In the genomic region with DNA sequence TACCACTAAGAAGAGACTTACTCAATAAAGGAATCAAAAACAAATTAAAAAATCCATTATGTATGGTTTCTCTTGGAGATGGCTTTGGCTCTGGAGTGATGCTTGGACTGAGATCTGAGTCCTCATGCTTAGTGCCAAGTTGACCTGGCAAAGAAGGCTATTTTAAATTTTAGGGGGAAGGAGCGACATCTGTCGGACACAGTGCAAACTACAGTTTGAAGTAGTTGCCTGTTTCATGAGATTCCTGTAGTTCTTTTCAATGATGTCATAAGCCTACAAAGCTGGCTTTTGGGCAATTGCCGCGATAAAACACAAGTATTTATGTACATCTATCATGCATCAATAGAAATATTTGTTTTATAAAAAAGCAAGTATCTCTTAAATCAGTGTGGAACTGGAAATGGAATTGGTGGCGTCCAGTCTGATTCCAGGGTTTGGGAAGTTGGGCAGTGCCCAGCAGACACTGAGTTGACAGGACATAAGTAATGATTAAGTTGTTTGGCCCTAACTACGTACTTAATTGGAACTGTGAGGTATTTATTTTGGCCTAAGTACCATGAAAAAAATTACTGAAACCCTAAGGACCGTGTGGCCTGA, we compare ENCODE assay signal across 8 cellular contexts. TPM values are rescaled to one million over a fixed set of nuclear protein-coding genes. Genes with fewer than 3 reads are reported as not detected.
DNase-seq lines count a peak whose midpoint lies in the region; ATAC-seq and TF ChIP-seq lines count a peak whose summit lies in the region.

No MANE protein-coding gene starts in this region.

- no peak overlapping the region for H3K4ac ChIP-seq in trophoblast cell (ENCODE audit: low read depth, low read length)

- TF ChIP-seq EP300 in Ishikawa (IDR thresholded peaks at IDR 0.05; ENCODE audit: borderline replicate concordance) = no peak

- H3K4me2 ChIP-seq in trophoblast cell (ENCODE audit: low read length) = no peak overlapping the region

- in situ Hi-C loops in G401 (cut with HindIII; ENCODE audit: low sequenced_read_pairs) = no loop called here

- H3K79me2 ChIP-seq in trophoblast cell (ENCODE audit: control insufficient read depth, insufficient read depth, low read length, poor library complexity) = no peaks in the 10 kb centered on the region

- CTCF ChIA-PET in activated naive CD4-positive, alpha-beta T cell treated with anti-CD3 and anti-CD28 coated beads for 36 hours (lab: Charles Lee) = interaction anchor here (0.5 to 3.7 kb wide), 53 partner anchors 9 to 1089 kb away, joined by 3 to 44 read pairs (median 5); no protein-coding TSS in a partner anchor

- no peak overlapping the region for H3K27ac ChIP-seq in trophoblast cell (ENCODE audit: low read depth, low read length)
- H3K27ac ChIP-seq in uterus = no peak overlapping the region

- no CpG with 5 or more reads among the region's 7 CpGs for WGBS in trophoblast cell (ENCODE audit: extremely low coverage, insufficient coverage, insufficient read length)

- TF ChIP-seq RAD21 in Ishikawa (IDR thresholded peaks at IDR 0.05; ENCODE audit: low read depth) = peak; percentile 90

- ATAC-seq in GM18505 (IDR thresholded peaks at IDR 0.05; ENCODE audit: unreplicated experiment) = no peak

- H3K79me1 ChIP-seq in trophoblast cell (ENCODE audit: low read length) = no peaks in the 10 kb centered on the region

- H3K9me3 ChIP-seq in trophoblast cell (ENCODE audit: insufficient read depth, low read depth, low read length) = no peaks in the 10 kb centered on the region
- H3K9me3 ChIP-seq in uterus = no peaks in the 10 kb centered on the region

- no peak overlapping the region for H2BK12ac ChIP-seq in trophoblast cell (ENCODE audit: low read length)

- no peak overlapping the region for H2BK120ac ChIP-seq in trophoblast cell (ENCODE audit: insufficient read depth, low read length, poor library complexity)

- H3K14ac ChIP-seq in trophoblast cell (ENCODE audit: low read length) = no peak overlapping the region

- H3K23ac ChIP-seq in trophoblast cell (ENCODE audit: low read length) = no peak overlapping the region

- H3K4me1 ChIP-seq in trophoblast cell (ENCODE audit: control insufficient read depth in 1 of 2, insufficient read depth in 2 of 2, low read length in 2 of 2) = no peaks in the 10 kb centered on the region
- no peaks in the 10 kb centered on the region for H3K4me1 ChIP-seq in uterus

- peak; percentile 87 for DNase-seq in G401 (ENCODE audit: low spot score)
- DNase-seq in SK-N-DZ (ENCODE audit: low spot score) = peak; percentile 59
- peak; percentile 83 for DNase-seq in activated naive CD4-positive, alpha-beta T cell treated with anti-CD3 and anti-CD28 coated beads for 36 hours
- peak; percentile 75 for DNase-seq in glomerular endothelial cell (ENCODE audit: extremely low read depth, low read depth, low spot score)
- peak; percentile 83 to 96 for DNase-seq in trophoblast cell
- peak; percentile 61 to 65 for DNase-seq in uterus

- H3K27me3 Mint-ChIP-seq in activated naive CD4-positive, alpha-beta T cell treated with anti-CD3 and anti-CD28 coated beads for 36 hours (ENCODE audit: low read depth) = no peaks in the 10 kb centered on the region

- H2BK5ac ChIP-seq in trophoblast cell (ENCODE audit: low read depth, low read length, poor library complexity) = no peak overlapping the region

- TF ChIP-seq POLR2A in uterus (IDR thresholded peaks at IDR 0.05) (no peak), GM18505 (IDR thresholded peaks at IDR 0.05; ENCODE audit: borderline replicate concordance, extremely low read depth, insufficient read depth, insufficient read length) (no peak)

- H3K27ac Mint-ChIP-seq in activated naive CD4-positive, alpha-beta T cell treated with anti-CD3 and anti-CD28 coated beads for 36 hours = no peak overlapping the region

- peaks cover 5% of the 10 kb centered on the region for H3K4me1 Mint-ChIP-seq in activated naive CD4-positive, alpha-beta T cell treated with anti-CD3 and anti-CD28 coated beads for 36 hours (ENCODE audit: low read depth)

- peaks cover 2% of the 10 kb centered on the region for H3K36me3 Mint-ChIP-seq in activated naive CD4-positive, alpha-beta T cell treated with anti-CD3 and anti-CD28 coated beads for 36 hours (ENCODE audit: low read depth)

- no peak overlapping the region for H3K4me3 Mint-ChIP-seq in activated naive CD4-positive, alpha-beta T cell treated with anti-CD3 and anti-CD28 coated beads for 36 hours

- no peak overlapping the region for H3K9ac ChIP-seq in trophoblast cell (ENCODE audit: low read length)

- H3K9me3 Mint-ChIP-seq in activated naive CD4-positive, alpha-beta T cell treated with anti-CD3 and anti-CD28 coated beads for 36 hours = no peaks in the 10 kb centered on the region

- H4K91ac ChIP-seq in trophoblast cell (ENCODE audit: low read depth, low read length) = no peak overlapping the region

- H2AK5ac ChIP-seq in trophoblast cell (ENCODE audit: low read length) = no peak overlapping the region

- no peak overlapping the region for H4K8ac ChIP-seq in trophoblast cell (ENCODE audit: low read depth, low read length)

- H3K4me3 ChIP-seq in trophoblast cell (ENCODE audit: low read depth, low read length) = no peak overlapping the region
- H3K4me3 ChIP-seq in uterus = no peak overlapping the region

- H3K18ac ChIP-seq in trophoblast cell (ENCODE audit: low read length) = no peak overlapping the region

- intact Hi-C loops in activated naive CD4-positive, alpha-beta T cell treated with anti-CD3 and anti-CD28 coated beads for 36 hours (cut with micrococcal nuclease) = loop anchor here (1.0 to 2.0 kb wide), 4 partner anchors 256 to 928 kb away; partner anchors contain the start of gene RBM34
- intact Hi-C loops in uterus (cut with DNase I; ENCODE audit: low total_unique reads) = loop anchor here (10.0 kb wide), 1 partner anchor 172 kb away; no protein-coding TSS in a partner anchor

- peak; percentile 71 to 85 (median 81) for TF ChIP-seq CTCF in uterus (IDR thresholded peaks at IDR 0.05)

- H3K36me3 ChIP-seq in trophoblast cell (ENCODE audit: control insufficient read depth in 1 of 2, insufficient read depth in 2 of 2, low read length in 2 of 2) (peaks cover 0 to 2% of the 10 kb centered on the region in 2 experiments), uterus (no peaks in the 10 kb centered on the region)

- H3K27me3 ChIP-seq in trophoblast cell (ENCODE audit: insufficient read depth, low read length) (no peaks in the 10 kb centered on the region), uterus (no peaks in the 10 kb centered on the region)

- H4K12ac ChIP-seq in trophoblast cell (ENCODE audit: low read depth, low read length) = no peak overlapping the region

- no peak overlapping the region for H2AFZ ChIP-seq in trophoblast cell (ENCODE audit: insufficient read depth, low read length, poor library complexity)

TF ChIP-seq in Ishikawa, 13 proteins besides CTCF, POLR2A, EP300 and RAD21:
- TF ChIP-seq EGR1 (IDR thresholded peaks at IDR 0.05) (no peak), NFIC (IDR thresholded peaks at IDR 0.05) (peak; percentile 30; the same call in 1 of the 2 replicates)

RNA-seq across cellular contexts. Expression of gene TBCE, which starts 50.0 kb away (rescaled TPM):
- 59.9 and 69.7 TPM in 2 replicates for total RNA-seq in G401 (2014; rRNA removed; shearing (Covaris generic))
- 26.7 and 29.7 TPM in 2 replicates for polyA plus RNA-seq in SK-N-DZ (2014; cell fraction: cytosol; rRNA removed)
- 24.8 and 35.0 TPM in 2 replicates for polyA plus RNA-seq in SK-N-DZ (2014; cell fraction: nucleus; rRNA removed)
- total RNA-seq in activated naive CD4-positive, alpha-beta T cell treated with anti-CD3 and anti-CD28 coated beads for 36 hours = 10 to 100 TPM; 18.8 to 22.1 TPM
- total RNA-seq in glomerular endothelial cell (18.3 and 39.3 TPM in 2 replicates), uterus (10 to 100 TPM in 3 of 4 donors, 1 to 10 TPM in 1; 9.7 to 34.5 (median 19.6) TPM)
- 26.9 and 28.1 TPM in 2 replicates for polyA plus RNA-seq in trophoblast cell (2013)
